25 cellular contexts compared by ENCODE assay signal in the genomic region with DNA sequence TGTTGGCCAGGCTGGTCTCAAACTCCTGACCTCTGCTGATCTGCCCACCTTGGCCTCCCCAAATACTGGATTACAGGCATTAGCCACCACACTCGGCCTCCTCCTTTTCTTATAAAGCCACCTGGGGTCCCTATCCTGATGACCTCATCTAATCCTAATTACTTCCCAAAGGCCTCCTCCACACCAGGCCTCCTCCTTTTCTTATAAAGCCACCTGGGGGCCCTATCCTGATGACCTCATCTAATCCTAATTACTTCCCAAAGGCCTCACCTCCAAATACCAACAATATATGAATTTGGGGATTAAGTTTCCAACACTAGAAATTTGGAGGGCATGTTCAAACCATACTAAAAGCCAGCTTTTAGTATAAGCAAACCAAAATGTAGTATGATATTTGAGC. TPM values are rescaled to one million over a fixed set of nuclear protein-coding genes. Genes with fewer than 3 reads are reported as not detected.
DNase-seq lines count a peak whose midpoint lies in the region; ATAC-seq, FAIRE-seq and TF ChIP-seq lines count a peak whose summit lies in the region.
"Had no signal": no experiment of that assay in that cellular context is flagged by ENCODE, and none has a peak within 500 bp of the region (broad histone marks: within the 10 kb centered on the region; RNA-seq: fewer than 3 reads in every experiment).

No MANE protein-coding gene starts in this region.

- H3K36me3 Mint-ChIP-seq in nephron progenitor cell (ENCODE audit: low read depth), result peaks cover 12% of the 10 kb centered on the region
- peaks cover 0 to 3% (median 0%) of the 10 kb centered on the region in 3 experiments; a peak in 1 of 7 replicates for H3K36me3 Mint-ChIP-seq in H9 (ENCODE audit: insufficient read depth in 1 of 3, low read depth in 3 of 3)
- H3K36me3 Mint-ChIP-seq: CD4-positive, alpha-beta memory T cell had no signal

- H3K4me1 Mint-ChIP-seq in nephron progenitor cell, result no peaks in the 10 kb centered on the region
- H3K4me1 Mint-ChIP-seq in H9, result 0 out of 4 replicates have a peak, but pooled peaks cover 0 to 4% of the 10 kb centered on the region in 2 experiments
- peaks cover under 1% of the 10 kb centered on the region for H3K4me1 Mint-ChIP-seq in stimulated activated naive CD8-positive, alpha-beta T cell treated with anti-CD3 and anti-CD28 coated beads, Interleukin-15, amount 100 ng/mL, for 72 hours

- H3T11ph ChIP-seq in H9 (ENCODE audit: low read length), result no peak overlapping the region

- H3K56ac ChIP-seq in H9 (ENCODE audit: insufficient read length, low read depth, low read length), result no peak overlapping the region

- ATAC-seq in stimulated activated naive CD8-positive, alpha-beta T cell treated with anti-CD3 and anti-CD28 coated beads, Interleukin-15, amount 100 ng/mL, for 72 hours, result no peak

- no peaks in the 10 kb centered on the region for H3K23me2 ChIP-seq in H9 (ENCODE audit: insufficient read length, low read depth, low read length, poor library complexity, severe bottlenecking)

- no peak overlapping the region for H2BK120ac ChIP-seq in H9 (ENCODE audit: low read depth, low read length, poor library complexity, severe bottlenecking)

- H2AFZ ChIP-seq in H9 (ENCODE audit: low read length), result no peak overlapping the region

- H2BK12ac ChIP-seq in H9 (ENCODE audit: insufficient read length, low read depth, low read length), result no peak overlapping the region

- no peak overlapping the region for H3K4me3 Mint-ChIP-seq in nephron progenitor cell
- H3K4me3 Mint-ChIP-seq in H9, result no peak overlapping the region
- H3K4me3 Mint-ChIP-seq in stimulated activated naive CD8-positive, alpha-beta T cell treated with anti-CD3 and anti-CD28 coated beads, Interleukin-15, amount 100 ng/mL, for 72 hours, result no peak overlapping the region
- H3K4me3 Mint-ChIP-seq: CD4-positive, alpha-beta memory T cell; HFFc6; T-helper 1 cell treated with Interleukin-12 subunit alpha and Interleukin-12 subunit beta and Interleukin-4 antibody, amounts not matched to agents 30 μg/mL and 1 μg/mL, for 36 hours had no signal

- no peak overlapping the region for H2BK15ac ChIP-seq in H9 (ENCODE audit: low read depth, low read length)

- no peaks in the 10 kb centered on the region for H4K20me1 ChIP-seq in H9 (ENCODE audit: control insufficient read depth, insufficient read depth, insufficient read length)

- no peaks in the 10 kb centered on the region for H3K4me1 ChIP-seq in H9 (ENCODE audit: insufficient read depth, low read length)

- no peaks in the 10 kb centered on the region for H3K79me2 ChIP-seq in H9 (ENCODE audit: insufficient read depth, low read length)

- H3K9me3 Mint-ChIP-seq in nephron progenitor cell (peaks cover 23% of the 10 kb centered on the region), H9 (peaks cover 2 to 7% of the 10 kb centered on the region in 2 experiments; a peak in 3 of 5 replicates)
- H3K9me3 Mint-ChIP-seq in stimulated activated naive CD8-positive, alpha-beta T cell treated with anti-CD3 and anti-CD28 coated beads, Interleukin-15, amount 100 ng/mL, for 72 hours, result no peaks in the 10 kb centered on the region
- H3K9me3 Mint-ChIP-seq: HFFc6 had no signal

- DNase-seq in D341Med (ENCODE audit: low spot score) (peak; percentile 42), D721Med (ENCODE audit: insufficient read length, low spot score) (no peak), NCI-H82 treated with DMSO at 0.1 percent for 48 hours (lab: John Stamatoyannopoulos, UW; ENCODE audit: unreplicated experiment) (peak; percentile 40), nephron progenitor cell (no peak), H9 (no peak), SK-N-DZ (ENCODE audit: low spot score) (no peak)
- DNase-seq in stimulated activated naive CD8-positive, alpha-beta T cell treated with anti-CD3 and anti-CD28 coated beads, Interleukin-15, amount 100 ng/mL, for 72 hours, result no peak
- DNase-seq: C1 segment of cervical spinal cord; CD4-positive, alpha-beta memory T cell; COR-L47; H7; HFFc6; IMR-90; KG1; MG63; NCI-H1105 treated with DMSO at 0.1 percent for 48 hours; NCI-H187; NCI-H2081 treated with DMSO at 0.1 percent for 48 hours; NCI-H2171 treated with DMSO at 0.1 percent for 48 hours; NCI-H526; SIG-M5; SK-N-SH; SW 1271 had no signal

- no peak overlapping the region for H3K4me2 ChIP-seq in H9 (ENCODE audit: insufficient read depth, insufficient read length, low read length)
- H3K4me2 ChIP-seq: SK-N-SH had no signal

- no peak overlapping the region for H4K5ac ChIP-seq in H9 (ENCODE audit: insufficient read length, low read depth, low read length)

- no peaks in the 10 kb centered on the region for H3K9me3 ChIP-seq in H9 (ENCODE audit: control insufficient read depth, low read depth, low read length)
- H3K9me3 ChIP-seq: MG63 had no signal

- H2BK5ac ChIP-seq in H9 (ENCODE audit: insufficient read length, low read length), result no peak overlapping the region

- H3K27me3 ChIP-seq in H9 (ENCODE audit: insufficient read depth, low read length), result no peaks in the 10 kb centered on the region
- H3K27me3 ChIP-seq: MG63 had no signal

- no peak overlapping the region for H3K23ac ChIP-seq in H9 (ENCODE audit: insufficient read length, low read depth, low read length)

- H2BK20ac ChIP-seq in H9 (ENCODE audit: low read depth, low read length, poor library complexity, severe bottlenecking), result no peak overlapping the region

- WGBS in H9 (ENCODE audit: extremely low coverage, insufficient read length, low lambda C conversion rate), result no CpG with 5 or more reads among the region's 1 CpG

- H3K27ac Mint-ChIP-seq in nephron progenitor cell (peak overlapping the region; percentile 7), H9 (no peak overlapping the region)
- no peak overlapping the region for H3K27ac Mint-ChIP-seq in stimulated activated naive CD8-positive, alpha-beta T cell treated with anti-CD3 and anti-CD28 coated beads, Interleukin-15, amount 100 ng/mL, for 72 hours
- H3K27ac Mint-ChIP-seq: CD4-positive, alpha-beta memory T cell; HFFc6; T-helper 1 cell treated with Interleukin-12 subunit alpha and Interleukin-12 subunit beta and Interleukin-4 antibody, amounts not matched to agents 30 μg/mL and 1 μg/mL, for 36 hours had no signal

- no peak overlapping the region for H3K14ac ChIP-seq in H9 (ENCODE audit: insufficient read depth, low read length)

- H3K18ac ChIP-seq in H9 (ENCODE audit: insufficient read length, low read depth, low read length), result no peak overlapping the region

- no peak overlapping the region for H3K4ac ChIP-seq in H9 (ENCODE audit: low read depth, low read length)

- TF ChIP-seq CTCF in D721Med (IDR thresholded peaks at IDR 0.05; ENCODE audit: insufficient read depth, missing control alignments) (no peak), nephron progenitor cell (IDR thresholded peaks at IDR 0.05) (no peak), H9 (conservative IDR thresholded peaks at IDR 0.05) (no peak)

- H3K79me1 ChIP-seq in H9 (ENCODE audit: insufficient read depth, low read depth, low read length, poor library complexity, severe bottlenecking), result no peaks in the 10 kb centered on the region

- no peak overlapping the region for H3K27ac ChIP-seq in H9 (ENCODE audit: insufficient read length, low read depth, low read length)

- no peak overlapping the region for H2AK5ac ChIP-seq in H9 (ENCODE audit: insufficient read length, low read length)

- no peak overlapping the region for H4K91ac ChIP-seq in H9 (ENCODE audit: insufficient read length, low read depth, low read length)

- FAIRE-seq in D721Med (lab: Jason Lieb, UNC), result peak; percentile 6
- FAIRE-seq: RCC 7860 had no signal

- H3K9ac ChIP-seq in H9 (ENCODE audit: extremely low read depth, insufficient read length, low read length), result no peak overlapping the region
- H3K9ac ChIP-seq: SK-N-SH had no signal

- H4K8ac ChIP-seq in H9 (replicated peaks; ENCODE audit: insufficient read length, low read depth, low read length), result no peak overlapping the region

- H3K27me3 Mint-ChIP-seq in nephron progenitor cell (ENCODE audit: low read depth, poor library complexity) (no peaks in the 10 kb centered on the region), H9 (ENCODE audit: low read depth) (peaks cover 4% of the 10 kb centered on the region; the same call in 1 of the 2 replicates)
- no peaks in the 10 kb centered on the region for H3K27me3 Mint-ChIP-seq in stimulated activated naive CD8-positive, alpha-beta T cell treated with anti-CD3 and anti-CD28 coated beads, Interleukin-15, amount 100 ng/mL, for 72 hours
- H3K27me3 Mint-ChIP-seq: CD4-positive, alpha-beta memory T cell had no signal

RNA-seq across cellular contexts. Expression of gene RMC1, which starts 9.7 kb away (rescaled TPM):
- total RNA-seq in H9 (2021), result 20.9 and 21.3 TPM in 2 replicates
- polyA plus RNA-seq in SK-N-DZ (2014; cell fraction: cytosol; rRNA removed), result 31.3 and 34.1 TPM in 2 replicates
- 33.8 and 39.1 TPM in 2 replicates for polyA plus RNA-seq in SK-N-DZ (2014; cell fraction: nucleus; rRNA removed)

RNA-seq across cellular contexts. Expression of gene RIOK3, which starts 40.6 kb away (rescaled TPM):
- total RNA-seq in H9 (2021), result 30.8 and 34.6 TPM in 2 replicates
- polyA plus RNA-seq in SK-N-DZ (2014; cell fraction: cytosol; rRNA removed), result 24.5 and 28.3 TPM in 2 replicates
- 35.1 and 39.8 TPM in 2 replicates for polyA plus RNA-seq in SK-N-DZ (2014; cell fraction: nucleus; rRNA removed)

Comparison
In these comparisons a context has a peak if more than half of its experiments do, and no peak if none do; other contexts are left out.
1. DNase-seq: peak in D341Med (single experiment) and NCI-H82 treated with DMSO at 0.1 percent for 48 hours (single experiment); none in D721Med (single experiment), nephron progenitor cell (single experiment), H9 (single experiment), SK-N-DZ (single experiment) and stimulated activated naive CD8-positive, alpha-beta T cell treated with anti-CD3 and anti-CD28 coated beads, Interleukin-15, amount 100 ng/mL, for 72 hours (0 of 2).